9 cellular contexts compared by ENCODE assay signal in genomic region chr14:68627868-68628604, GRCh38.
A peak's percentile ranks its signal among the peaks of the same experiment; 100 is the strongest.
DNase-seq lines count a peak whose midpoint lies in the region; ATAC-seq, FAIRE-seq and TF ChIP-seq lines count a peak whose summit lies in the region.
"Had no signal": no experiment of that assay in that cellular context is flagged by ENCODE, and none has a peak within 500 bp of the region (broad histone marks: within the 10 kb centered on the region; RNA-seq: fewer than 3 reads in every experiment).

No MANE protein-coding gene starts in this region.

- peak; percentile 66 to 78 (median 72) for ATAC-seq in pancreas
- ATAC-seq: K562 had no signal

- H3K9ac ChIP-seq in Karpas-422 (ENCODE audit: low read length) = no peak overlapping the region

- no peak for FAIRE-seq in pancreas (lab: Jason Lieb, UNC)
- FAIRE-seq: K562 had no signal

- no peaks in the 10 kb centered on the region for H3K27me3 ChIP-seq in Karpas-422 (ENCODE audit: low read length)
- H3K27me3 ChIP-seq in cardiac muscle cell = no peaks in the 10 kb centered on the region
- H3K27me3 ChIP-seq in pancreas = no peaks in the 10 kb centered on the region
- no peaks in the 10 kb centered on the region for H3K27me3 ChIP-seq in transverse colon

- no peaks in the 10 kb centered on the region for H3K79me2 ChIP-seq in Karpas-422 (ENCODE audit: low read length)

- peak; percentile 49 for DNase-seq in Karpas-422
- no peak for DNase-seq in activated T-helper 1 cell treated with anti-CD3 and anti-CD28 coated beads, Interleukin-12 subunit alpha, Interleukin-12 subunit beta, Interleukin-2, Interleukin-4 antibody, amounts not matched to agents 30 ng/mL and 10 ng/mL and 1 ng/mL, durations not matched to agents 14 hours and 24 hours and 36 hours (ENCODE audit: low spot score)
- DNase-seq in cardiac muscle cell (ENCODE audit: low read depth in 1 of 2, low spot score in 1 of 2) = peak in 1 of 2 donors; percentile 76
- peak; percentile 66 to 90 (median 75) for DNase-seq in pancreas
- peak; percentile 74 for DNase-seq in transverse colon
- no peak for DNase-seq in DMS 273 (lab: John Stamatoyannopoulos, UW; ENCODE audit: unreplicated experiment)
- no peak for DNase-seq in GM13977 (ENCODE audit: low spot score)
- DNase-seq in SIG-M5 (lab: John Stamatoyannopoulos, UW) = no peak

- H3K4me1 Mint-ChIP-seq in activated T-helper 1 cell treated with anti-CD3 and anti-CD28 coated beads, Interleukin-12 subunit alpha, Interleukin-12 subunit beta, Interleukin-2, Interleukin-4 antibody, amounts not matched to agents 30 ng/mL and 10 ng/mL and 1 ng/mL, durations not matched to agents 14 hours and 24 hours and 36 hours (ENCODE audit: low read depth) = peaks cover 8% of the 10 kb centered on the region

- H3K27ac ChIP-seq in Karpas-422 (ENCODE audit: low read length) (no peak overlapping the region), cardiac muscle cell (peak overlapping the region; percentile 12), pancreas (peak overlapping the region; percentile 85 to 94 (median 92)), transverse colon (peak overlapping the region; percentile 74 to 84 (median 80))

- in situ Hi-C loops in transverse colon (cut with MboI; ENCODE audit: low pct_ligation_motif_present in 1 of 4, low pct_unique_long_range_greater_than_20kb in 1 of 4, low sequenced_read_pairs in 3 of 4) = no loop called here
- in situ Hi-C loops in GM13977 (cut with MboI; ENCODE audit: low pct_unique_long_range_greater_than_20kb, low sequenced_read_pairs, unreplicated experiment) = no loop called here

- no peak overlapping the region for H3K27ac Mint-ChIP-seq in activated T-helper 1 cell treated with anti-CD3 and anti-CD28 coated beads, Interleukin-12 subunit alpha, Interleukin-12 subunit beta, Interleukin-2, Interleukin-4 antibody, amounts not matched to agents 30 ng/mL and 10 ng/mL and 1 ng/mL, durations not matched to agents 14 hours and 24 hours and 36 hours

- peak; percentile 21 for TF ChIP-seq POLR2A in transverse colon (IDR thresholded peaks at IDR 0.05)

- TF ChIP-seq CTCF in cardiac muscle cell (IDR thresholded peaks at IDR 0.05; ENCODE audit: low read depth, low read length) (no peak), pancreas (IDR thresholded peaks at IDR 0.05) (no peak), transverse colon (IDR thresholded peaks at IDR 0.05) (no peak), GM13977 (IDR thresholded peaks at IDR 0.05; ENCODE audit: extremely low read depth, insufficient read depth, missing control alignments) (no peak)

- no peak overlapping the region for H2AFZ ChIP-seq in Karpas-422 (ENCODE audit: low read length)

- no peak for TF ChIP-seq EP300 in transverse colon (IDR thresholded peaks at IDR 0.05; ENCODE audit: low read depth)

- H3K4me3 ChIP-seq in Karpas-422 (ENCODE audit: low read length) (peak overlapping the region; percentile 20; the same call in 1 of the 2 replicates), cardiac muscle cell (no peak overlapping the region), pancreas (peak overlapping the region in 3 of 4 donors; percentile 10 to 22 (median 21)), transverse colon (peak overlapping the region in 3 of 4 donors; percentile 25 to 57 (median 35))
- H3K4me3 ChIP-seq: K562 had no signal

- peak overlapping the region; percentile 58 for H3K4me2 ChIP-seq in Karpas-422 (ENCODE audit: low read depth, low read length, poor library complexity, severe bottlenecking)

- no peaks in the 10 kb centered on the region for H3K9me3 Mint-ChIP-seq in activated T-helper 1 cell treated with anti-CD3 and anti-CD28 coated beads, Interleukin-12 subunit alpha, Interleukin-12 subunit beta, Interleukin-2, Interleukin-4 antibody, amounts not matched to agents 30 ng/mL and 10 ng/mL and 1 ng/mL, durations not matched to agents 14 hours and 24 hours and 36 hours

- peaks cover 6% of the 10 kb centered on the region for H3K36me3 Mint-ChIP-seq in activated T-helper 1 cell treated with anti-CD3 and anti-CD28 coated beads, Interleukin-12 subunit alpha, Interleukin-12 subunit beta, Interleukin-2, Interleukin-4 antibody, amounts not matched to agents 30 ng/mL and 10 ng/mL and 1 ng/mL, durations not matched to agents 14 hours and 24 hours and 36 hours (ENCODE audit: low read depth)

- intact Hi-C loops in activated T-helper 1 cell treated with anti-CD3 and anti-CD28 coated beads, Interleukin-12 subunit alpha, Interleukin-12 subunit beta, Interleukin-2, Interleukin-4 antibody, amounts not matched to agents 30 ng/mL and 10 ng/mL and 1 ng/mL, durations not matched to agents 14 hours and 24 hours and 36 hours (cut with micrococcal nuclease) = no loop called here
- intact Hi-C loops in pancreas (cut with DNase I) = no loop called here
- intact Hi-C loops in transverse colon (cut with DNase I; ENCODE audit: low total_unique reads) = no loop called here

- H3K9me3 ChIP-seq in Karpas-422 (ENCODE audit: low read length) = no peaks in the 10 kb centered on the region
- H3K9me3 ChIP-seq in cardiac muscle cell (ENCODE audit: low read depth) = no peaks in the 10 kb centered on the region
- H3K9me3 ChIP-seq in pancreas = no peaks in the 10 kb centered on the region
- no peaks in the 10 kb centered on the region for H3K9me3 ChIP-seq in transverse colon

- no peaks in the 10 kb centered on the region for H3K36me3 ChIP-seq in Karpas-422 (ENCODE audit: insufficient read depth, low read length)
- no peaks in the 10 kb centered on the region for H3K36me3 ChIP-seq in cardiac muscle cell
- no peaks in the 10 kb centered on the region for H3K36me3 ChIP-seq in pancreas
- H3K36me3 ChIP-seq in transverse colon = no peaks in the 10 kb centered on the region

- no peaks in the 10 kb centered on the region for H3K9me2 ChIP-seq in Karpas-422 (replicated peaks; ENCODE audit: insufficient read depth, low read length)

- H3K4me1 ChIP-seq in Karpas-422 (ENCODE audit: low read length) (peaks cover 11% of the 10 kb centered on the region), cardiac muscle cell (ENCODE audit: low read depth) (peaks cover 40% of the 10 kb centered on the region), pancreas (peaks cover 8 to 40% (median 20%) of the 10 kb centered on the region in 3 donors), transverse colon (peaks cover under 1 to 36% (median 11%) of the 10 kb centered on the region in 4 donors)

- 28 to 35% methylated on average over 34 to 37 of the region's 37 CpGs for WGBS in pancreas, 2 donors
- WGBS in transverse colon (ENCODE audit: low coverage in 1 of 2), 2 donors = 40 to 41% methylated on average over 8 to 30 of the region's 37 CpGs

- peak overlapping the region; percentile 59 for H3K4me3 Mint-ChIP-seq in activated T-helper 1 cell treated with anti-CD3 and anti-CD28 coated beads, Interleukin-12 subunit alpha, Interleukin-12 subunit beta, Interleukin-2, Interleukin-4 antibody, amounts not matched to agents 30 ng/mL and 10 ng/mL and 1 ng/mL, durations not matched to agents 14 hours and 24 hours and 36 hours

- peaks cover 11% of the 10 kb centered on the region for H3K27me3 Mint-ChIP-seq in activated T-helper 1 cell treated with anti-CD3 and anti-CD28 coated beads, Interleukin-12 subunit alpha, Interleukin-12 subunit beta, Interleukin-2, Interleukin-4 antibody, amounts not matched to agents 30 ng/mL and 10 ng/mL and 1 ng/mL, durations not matched to agents 14 hours and 24 hours and 36 hours (ENCODE audit: insufficient read depth)

- no peaks in the 10 kb centered on the region for H4K20me1 ChIP-seq in Karpas-422 (ENCODE audit: insufficient read depth, low read depth, low read length)

Comparison
In these comparisons a context has a peak if more than half of its experiments do, and no peak if none do; other contexts are left out.
1. DNase-seq: peak in Karpas-422 (single experiment), pancreas (6 of 6) and transverse colon (single experiment); none in activated T-helper 1 cell treated with anti-CD3 and anti-CD28 coated beads, Interleukin-12 subunit alpha, Interleukin-12 subunit beta, Interleukin-2, Interleukin-4 antibody, amounts not matched to agents 30 ng/mL and 10 ng/mL and 1 ng/mL, durations not matched to agents 14 hours and 24 hours and 36 hours (single experiment), DMS 273 (single experiment), GM13977 (single experiment) and SIG-M5 (single experiment).